In genomic region chr1:225946803-225947202, GRCh38 we compare ENCODE assay signal across 9 cellular contexts. TPM values are rescaled to one million over a fixed set of nuclear protein-coding genes. Genes with fewer than 3 reads are reported as not detected.
"Had no signal": no experiment of that assay in that cellular context is flagged by ENCODE, and none has a peak within 500 bp of the region (broad histone marks: within the 10 kb centered on the region; RNA-seq: fewer than 3 reads in every experiment).

No MANE protein-coding gene starts in this region.

- H3K4me3 ChIP-seq: GM23248 had no signal

- H3K9ac ChIP-seq: GM23248, KMS-11 had no signal

- H3K27ac ChIP-seq: GM23248, KMS-11 had no signal

- H3K4me2 ChIP-seq: KMS-11 had no signal

- H2AFZ ChIP-seq: GM23248 had no signal

- FAIRE-seq: H1, H54, HTR-8/SVneo had no signal

- DNase-seq: GM23248, HCEC 1CT, IMR-90, KBM-7 had no signal

RNA-seq across cellular contexts. Expression of gene LEFTY2, which starts 5.8 kb away (rescaled TPM):
- total RNA-seq: GM23248, HT-29, IMR-90 had no signal
- polyA plus RNA-seq: GM23248, IMR-90 had no signal

RNA-seq across cellular contexts. Expression of gene LEFTY1, which starts 57.9 kb away (rescaled TPM):
- total RNA-seq: GM23248, IMR-90 had no signal
- polyA plus RNA-seq: GM23248, IMR-90 had no signal
